Comparison of ENCODE assay signal across 1 cellular context in genomic region chr1:162087574-162087973, GRCh38.
TF ChIP-seq lines count a peak whose summit lies in the region.

No MANE protein-coding gene starts in this region.

TF ChIP-seq in liver, 16 proteins besides CTCF, POLR2A, EP300 and RAD21 (continued from another document):
- TF ChIP-seq FOXA1 (IDR thresholded peaks at IDR 0.05) (no peak), RXRA (IDR thresholded peaks at IDR 0.05) (peak in 1 of 2 donors; percentile 54), HNF4G (IDR thresholded peaks at IDR 0.05) (no peak), FOXA2 (IDR thresholded peaks at IDR 0.05) (no peak), HNF4A (conservative IDR thresholded peaks at IDR 0.05) (peak in 1 of 2 donors; percentile 46), GABPA (IDR thresholded peaks at IDR 0.05 in 1 of 2, conservative IDR thresholded peaks at IDR 0.05 in 1 of 2) (no peak), MAX (IDR thresholded peaks at IDR 0.05) (peak; percentile 58)
- TF ChIP-seq, protein P1, sequence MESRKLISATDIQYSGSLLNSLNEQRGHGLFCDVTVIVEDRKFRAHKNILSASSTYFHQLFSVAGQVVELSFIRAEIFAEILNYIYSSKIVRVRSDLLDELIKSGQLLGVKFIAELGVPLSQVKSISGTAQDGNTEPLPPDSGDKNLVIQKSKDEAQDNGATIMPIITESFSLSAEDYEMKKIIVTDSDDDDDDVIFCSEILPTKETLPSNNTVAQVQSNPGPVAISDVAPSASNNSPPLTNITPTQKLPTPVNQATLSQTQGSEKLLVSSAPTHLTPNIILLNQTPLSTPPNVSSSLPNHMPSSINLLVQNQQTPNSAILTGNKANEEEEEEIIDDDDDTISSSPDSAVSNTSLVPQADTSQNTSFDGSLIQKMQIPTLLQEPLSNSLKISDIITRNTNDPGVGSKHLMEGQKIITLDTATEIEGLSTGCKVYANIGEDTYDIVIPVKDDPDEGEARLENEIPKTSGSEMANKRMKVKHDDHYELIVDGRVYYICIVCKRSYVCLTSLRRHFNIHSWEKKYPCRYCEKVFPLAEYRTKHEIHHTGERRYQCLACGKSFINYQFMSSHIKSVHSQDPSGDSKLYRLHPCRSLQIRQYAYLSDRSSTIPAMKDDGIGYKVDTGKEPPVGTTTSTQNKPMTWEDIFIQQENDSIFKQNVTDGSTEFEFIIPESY (IDR thresholded peaks at IDR 0.05) = no peak
- TF ChIP-seq, protein P2, sequence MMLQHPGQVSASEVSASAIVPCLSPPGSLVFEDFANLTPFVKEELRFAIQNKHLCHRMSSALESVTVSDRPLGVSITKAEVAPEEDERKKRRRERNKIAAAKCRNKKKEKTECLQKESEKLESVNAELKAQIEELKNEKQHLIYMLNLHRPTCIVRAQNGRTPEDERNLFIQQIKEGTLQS (IDR thresholded peaks at IDR 0.05) = no peak
